In the genomic region with DNA sequence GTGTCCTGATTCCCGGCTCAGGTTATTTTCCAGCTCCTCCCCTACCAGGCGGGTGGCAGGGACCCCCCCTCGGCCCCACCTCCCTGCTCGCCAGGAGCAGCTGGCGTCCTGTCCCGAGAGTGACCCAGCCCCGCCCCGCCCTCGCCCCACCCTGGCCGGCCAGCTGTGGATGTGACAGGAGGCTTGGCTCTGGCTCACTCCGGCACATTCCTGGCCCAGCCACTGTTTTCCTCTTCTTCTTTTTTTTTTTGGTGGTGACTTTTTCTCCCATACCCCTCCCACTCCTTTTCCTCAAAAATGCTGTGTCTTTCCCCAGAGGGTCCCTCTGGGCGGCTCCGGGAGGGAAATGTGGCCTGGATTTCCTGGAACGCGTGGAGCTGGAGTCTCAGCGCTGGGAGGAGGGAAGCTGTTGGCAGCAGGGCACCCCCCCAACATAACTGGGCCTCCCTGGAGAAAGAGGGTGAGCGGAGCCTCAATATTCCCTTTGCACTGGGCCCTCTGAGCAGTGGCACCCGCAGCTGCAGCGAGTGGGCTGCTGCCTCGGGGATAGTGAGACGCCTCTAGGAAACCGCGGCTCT, we compare ENCODE assay signal across 11 cellular contexts. TPM values are rescaled to one million over a fixed set of nuclear protein-coding genes. Genes with fewer than 3 reads are reported as not detected.
A peak's percentile ranks its signal among the peaks of the same experiment; 100 is the strongest.
DNase-seq lines count a peak whose midpoint lies in the region; ATAC-seq and TF ChIP-seq lines count a peak whose summit lies in the region.
"Had no signal": no experiment of that assay in that cellular context is flagged by ENCODE, and none has a peak within 500 bp of the region (broad histone marks: within the 10 kb centered on the region; RNA-seq: fewer than 3 reads in every experiment).

No MANE protein-coding gene starts in this region.

- no peaks in the 10 kb centered on the region for H3K36me3 ChIP-seq in right atrium auricular region
- H3K36me3 ChIP-seq in gastrocnemius medialis = no peaks in the 10 kb centered on the region
- H3K36me3 ChIP-seq: esophagus squamous epithelium had no signal

- no peak overlapping the region for H3K56ac ChIP-seq in H9 (ENCODE audit: insufficient read length, low read depth, low read length)

- CTCF ChIA-PET in WTC11 (lab: Charles Lee) = interaction anchor here (0.8 to 5.1 kb wide), 7 partner anchors 10 to 167 kb away, joined by 3 to 46 read pairs (median 7); no protein-coding TSS in a partner anchor
- CTCF ChIA-PET in activated naive CD4-positive, alpha-beta T cell treated with anti-CD3 and anti-CD28 coated beads for 36 hours (lab: Charles Lee) = interaction anchor here (2.5 kb wide), 1 partner anchor 10 kb away, joined by 10 read pairs; no protein-coding TSS in a partner anchor

- no peak overlapping the region for H3K4me2 ChIP-seq in H9 (ENCODE audit: insufficient read depth, insufficient read length, low read length)

- TF ChIP-seq CTCF in H9 (conservative IDR thresholded peaks at IDR 0.05) (no peak), WTC11 (IDR thresholded peaks at IDR 0.05) (no peak), right atrium auricular region (IDR thresholded peaks at IDR 0.05) (no peak), gastrocnemius medialis (IDR thresholded peaks at IDR 0.05 in 4 of 5, conservative IDR thresholded peaks at IDR 0.05 in 1 of 5) (no peak)

- H3K27ac Mint-ChIP-seq in H9 = peak overlapping the region in 1 of 3 experiments; percentile 6; a peak in 1 of 7 replicates
- no peak overlapping the region for H3K27ac Mint-ChIP-seq in WTC11
- no peak overlapping the region for H3K27ac Mint-ChIP-seq in activated naive CD4-positive, alpha-beta T cell treated with anti-CD3 and anti-CD28 coated beads for 36 hours
- H3K27ac Mint-ChIP-seq in activated naive CD8-positive, alpha-beta T cell treated with anti-CD3 and anti-CD28 coated beads for 36 hours = no peak overlapping the region
- H3K27ac Mint-ChIP-seq: naive thymus-derived CD4-positive, alpha-beta T cell had no signal

- peak; percentile 53 for ATAC-seq in WTC11
- ATAC-seq in gastrocnemius medialis = peak; percentile 62 to 63
- ATAC-seq in HG03439 (IDR thresholded peaks at IDR 0.05; ENCODE audit: unreplicated experiment) = no peak
- ATAC-seq: naive thymus-derived CD4-positive, alpha-beta T cell had no signal

- no peak overlapping the region for H4K91ac ChIP-seq in H9 (ENCODE audit: insufficient read length, low read depth, low read length)

- H3K4me1 Mint-ChIP-seq in H9 = peaks cover 51 to 52% of the 10 kb centered on the region in 2 experiments
- H3K4me1 Mint-ChIP-seq in WTC11 = peaks cover 55% of the 10 kb centered on the region
- H3K4me1 Mint-ChIP-seq in activated naive CD4-positive, alpha-beta T cell treated with anti-CD3 and anti-CD28 coated beads for 36 hours (ENCODE audit: low read depth) = peaks cover 3% of the 10 kb centered on the region
- H3K4me1 Mint-ChIP-seq in activated naive CD8-positive, alpha-beta T cell treated with anti-CD3 and anti-CD28 coated beads for 36 hours = no peaks in the 10 kb centered on the region

- H3K4me1 ChIP-seq in H9 (ENCODE audit: insufficient read depth, low read length) (peaks cover 11% of the 10 kb centered on the region), right atrium auricular region (peaks cover 0 to 64% of the 10 kb centered on the region in 2 donors), gastrocnemius medialis (peaks cover 11 to 22% of the 10 kb centered on the region in 2 donors)

- no peak overlapping the region for H4K8ac ChIP-seq in H9 (replicated peaks; ENCODE audit: insufficient read length, low read depth, low read length)

- no peak overlapping the region for H3T11ph ChIP-seq in H9 (ENCODE audit: low read length)

- H3K9me3 ChIP-seq in H9 (ENCODE audit: control insufficient read depth, low read depth, low read length) (no peaks in the 10 kb centered on the region), right atrium auricular region (no peaks in the 10 kb centered on the region), gastrocnemius medialis (no peaks in the 10 kb centered on the region)
- H3K9me3 ChIP-seq: esophagus squamous epithelium had no signal

- H3K27me3 ChIP-seq in H9 (ENCODE audit: insufficient read depth, low read length) = no peaks in the 10 kb centered on the region
- H3K27me3 ChIP-seq in right atrium auricular region = no peaks in the 10 kb centered on the region
- H3K27me3 ChIP-seq in gastrocnemius medialis = peaks cover 4 to 12% (median 6%) of the 10 kb centered on the region in 3 donors

- H2BK20ac ChIP-seq in H9 (ENCODE audit: low read depth, low read length, poor library complexity, severe bottlenecking) = no peak overlapping the region

- no peak overlapping the region for H3K14ac ChIP-seq in H9 (ENCODE audit: insufficient read depth, low read length)

- H3K9ac ChIP-seq in H9 (ENCODE audit: extremely low read depth, insufficient read length, low read length) = no peak overlapping the region

- no peak overlapping the region for H3K4ac ChIP-seq in H9 (ENCODE audit: low read depth, low read length)

- H4K20me1 ChIP-seq in H9 (ENCODE audit: control insufficient read depth, insufficient read depth, insufficient read length) = no peaks in the 10 kb centered on the region

- H3K9me3 Mint-ChIP-seq in H9 (no peaks in the 10 kb centered on the region), WTC11 (no peaks in the 10 kb centered on the region)
- H3K9me3 Mint-ChIP-seq in activated naive CD4-positive, alpha-beta T cell treated with anti-CD3 and anti-CD28 coated beads for 36 hours = no peaks in the 10 kb centered on the region
- no peaks in the 10 kb centered on the region for H3K9me3 Mint-ChIP-seq in activated naive CD8-positive, alpha-beta T cell treated with anti-CD3 and anti-CD28 coated beads for 36 hours
- H3K9me3 Mint-ChIP-seq: naive thymus-derived CD4-positive, alpha-beta T cell had no signal

- intact Hi-C loops in gastrocnemius medialis (cut with DNase I; ENCODE audit: low total_unique reads) = no loop called here
- intact Hi-C loops in activated naive CD4-positive, alpha-beta T cell treated with anti-CD3 and anti-CD28 coated beads for 36 hours (cut with micrococcal nuclease) = no loop called here

- peak overlapping the region in 1 of 2 donors; percentile 8 for H3K4me3 ChIP-seq in right atrium auricular region
- peak overlapping the region in 2 of 4 donors; percentile 7 to 31 for H3K4me3 ChIP-seq in gastrocnemius medialis

- no peak overlapping the region for H4K5ac ChIP-seq in H9 (ENCODE audit: insufficient read length, low read depth, low read length)

- H2BK120ac ChIP-seq in H9 (ENCODE audit: low read depth, low read length, poor library complexity, severe bottlenecking) = no peak overlapping the region

- H3K79me1 ChIP-seq in H9 (ENCODE audit: insufficient read depth, low read depth, low read length, poor library complexity, severe bottlenecking) = no peaks in the 10 kb centered on the region

- peaks cover 0 to 1% (median 0%) of the 10 kb centered on the region in 3 experiments; a peak in 1 of 7 replicates for H3K36me3 Mint-ChIP-seq in H9 (ENCODE audit: insufficient read depth in 1 of 3, low read depth in 3 of 3)
- H3K36me3 Mint-ChIP-seq in WTC11 = no peaks in the 10 kb centered on the region
- no peaks in the 10 kb centered on the region for H3K36me3 Mint-ChIP-seq in activated naive CD4-positive, alpha-beta T cell treated with anti-CD3 and anti-CD28 coated beads for 36 hours (ENCODE audit: low read depth)
- no peaks in the 10 kb centered on the region for H3K36me3 Mint-ChIP-seq in activated naive CD8-positive, alpha-beta T cell treated with anti-CD3 and anti-CD28 coated beads for 36 hours
- H3K36me3 Mint-ChIP-seq: naive thymus-derived CD4-positive, alpha-beta T cell had no signal

- no peaks in the 10 kb centered on the region for H3K23me2 ChIP-seq in H9 (ENCODE audit: insufficient read length, low read depth, low read length, poor library complexity, severe bottlenecking)

- H3K79me2 ChIP-seq in H9 (ENCODE audit: insufficient read depth, low read length) = no peaks in the 10 kb centered on the region

- WGBS in H9 (ENCODE audit: extremely low coverage, insufficient read length, low lambda C conversion rate) = no CpG with 5 or more reads among the region's 23 CpGs

- H2BK5ac ChIP-seq in H9 (ENCODE audit: insufficient read length, low read length) = no peak overlapping the region

- DNase-seq in H9 (peak; percentile 61), WTC11 (ENCODE audit: low spot score) (peak; percentile 60), right atrium auricular region (ENCODE audit: low spot score) (no peak), gastrocnemius medialis (peak; percentile 19 to 45), NCI-H748 treated with DMSO at 0.1 percent for 48 hours (lab: John Stamatoyannopoulos, UW) (no peak)
- no peak for DNase-seq in activated naive CD4-positive, alpha-beta T cell treated with anti-CD3 and anti-CD28 coated beads for 36 hours
- no peak for DNase-seq in activated naive CD8-positive, alpha-beta T cell treated with anti-CD3 and anti-CD28 coated beads for 36 hours
- DNase-seq: activated naive CD4-positive, alpha-beta T cell treated with Interleukin-2 at 50 U/mL for 16 hours; esophagus squamous epithelium; naive thymus-derived CD4-positive, alpha-beta T cell had no signal

- H3K27me3 Mint-ChIP-seq in H9 (ENCODE audit: low read depth) = peaks cover 22% of the 10 kb centered on the region
- H3K27me3 Mint-ChIP-seq in WTC11 (ENCODE audit: low read depth) = peaks cover 6% of the 10 kb centered on the region; the same call in 1 of the 2 replicates
- H3K27me3 Mint-ChIP-seq in activated naive CD4-positive, alpha-beta T cell treated with anti-CD3 and anti-CD28 coated beads for 36 hours (ENCODE audit: low read depth) = peaks cover 38% of the 10 kb centered on the region
- peaks cover 51% of the 10 kb centered on the region for H3K27me3 Mint-ChIP-seq in activated naive CD8-positive, alpha-beta T cell treated with anti-CD3 and anti-CD28 coated beads for 36 hours

- H2AK5ac ChIP-seq in H9 (ENCODE audit: insufficient read length, low read length) = no peak overlapping the region

- in situ Hi-C loops in gastrocnemius medialis (cut with MboI; ENCODE audit: low sequenced_read_pairs in 4 of 4) = loop anchor here in 1 of 4 donors (5.0 kb wide), 1 partner anchor 35 kb away; no protein-coding TSS in a partner anchor

- H3K23ac ChIP-seq in H9 (ENCODE audit: insufficient read length, low read depth, low read length) = no peak overlapping the region

- no peak overlapping the region for H2AFZ ChIP-seq in H9 (ENCODE audit: low read length)

- no peak overlapping the region for H3K18ac ChIP-seq in H9 (ENCODE audit: insufficient read length, low read depth, low read length)

- TF ChIP-seq POLR2A in gastrocnemius medialis (IDR thresholded peaks at IDR 0.05) = no peak

- H2BK12ac ChIP-seq in H9 (ENCODE audit: insufficient read length, low read depth, low read length) = no peak overlapping the region

- H3K4me3 Mint-ChIP-seq in H9 (peak overlapping the region in 1 of 2 experiments; percentile 28; a peak in 1 of 5 replicates), WTC11 (peak overlapping the region; percentile 22)
- H3K4me3 Mint-ChIP-seq in activated naive CD4-positive, alpha-beta T cell treated with anti-CD3 and anti-CD28 coated beads for 36 hours = no peak overlapping the region
- H3K4me3 Mint-ChIP-seq in activated naive CD8-positive, alpha-beta T cell treated with anti-CD3 and anti-CD28 coated beads for 36 hours = no peak overlapping the region
- H3K4me3 Mint-ChIP-seq: naive thymus-derived CD4-positive, alpha-beta T cell had no signal

- H2BK15ac ChIP-seq in H9 (ENCODE audit: low read depth, low read length) = no peak overlapping the region

- POLR2A ChIA-PET in WTC11 (lab: Charles Lee) = interaction anchor here (0.6 to 0.7 kb wide), 2 partner anchors 9 to 69 kb away, joined by 3 read pairs; no protein-coding TSS in a partner anchor

- H3K27ac ChIP-seq in H9 (ENCODE audit: insufficient read length, low read depth, low read length) = no peak overlapping the region
- peak overlapping the region; percentile 24 to 60 for H3K27ac ChIP-seq in right atrium auricular region
- H3K27ac ChIP-seq in gastrocnemius medialis = peak overlapping the region; percentile 57 to 75 (median 69)

RNA-seq across cellular contexts. Expression of gene CSNK2A1, which starts 28.3 kb away (rescaled TPM):
- total RNA-seq in H9 (2021) (225 and 229 TPM in 2 replicates), WTC11 (2021) (235 to 244 TPM (median 236 TPM) in 3 replicates), right atrium auricular region (100 to 1,000 TPM in 1 of 2 donors, 10 to 100 TPM in 1; 84.5 to 125 TPM), gastrocnemius medialis (100 to 1,000 TPM; 108 to 180 (median 157) TPM)
- 100 to 1,000 TPM; 164 to 167 TPM for total RNA-seq in activated naive CD4-positive, alpha-beta T cell treated with anti-CD3 and anti-CD28 coated beads for 36 hours
- 100 to 1,000 TPM; 180 to 202 TPM for total RNA-seq in activated naive CD8-positive, alpha-beta T cell treated with anti-CD3 and anti-CD28 coated beads for 36 hours

RNA-seq across cellular contexts. Expression of gene TCF15, which starts 38.3 kb away (rescaled TPM):
- total RNA-seq in H9 (2021) (2.0 and 2.7 TPM in 2 replicates), WTC11 (2021) (3.8 to 5.8 TPM (median 4.6 TPM) in 3 replicates), right atrium auricular region (1 to 10 TPM; 4.9 to 8.0 TPM), gastrocnemius medialis (10 to 100 TPM in 1 of 4 donors, 1 to 10 TPM in 3; 3.6 to 10.7 (median 4.1) TPM)
- not detected for total RNA-seq in activated naive CD4-positive, alpha-beta T cell treated with anti-CD3 and anti-CD28 coated beads for 36 hours
- total RNA-seq in activated naive CD8-positive, alpha-beta T cell treated with anti-CD3 and anti-CD28 coated beads for 36 hours = under 1 TPM; 0.14 to 0.23 TPM
- total RNA-seq: esophagus squamous epithelium; naive thymus-derived CD4-positive, alpha-beta T cell had no signal

Comparison
In these comparisons a context has a peak if more than half of its experiments do, and no peak if none do; other contexts are left out.
1. DNase-seq: peak in H9 (single experiment), WTC11 (single experiment) and gastrocnemius medialis (2 of 2); none in right atrium auricular region (single experiment), activated naive CD4-positive, alpha-beta T cell treated with anti-CD3 and anti-CD28 coated beads for 36 hours (single experiment), NCI-H748 treated with DMSO at 0.1 percent for 48 hours (single experiment) and activated naive CD8-positive, alpha-beta T cell treated with anti-CD3 and anti-CD28 coated beads for 36 hours (single experiment).